In genomic region chr1:71843023-71843422, GRCh38 we compare ENCODE assay signal across 8 cellular contexts.
"Had no signal": no experiment of that assay in that cellular context is flagged by ENCODE, and none has a peak within 500 bp of the region (broad histone marks: within the 10 kb centered on the region; RNA-seq: fewer than 3 reads in every experiment).

No MANE protein-coding gene starts in this region.

- DNase-seq: GM23248, GOT3, H7, HFFc6 had no signal

- ATAC-seq: HCT116, HepG2 had no signal

- H3K27ac ChIP-seq: GM23248, HL-60 had no signal

- H3K36me3 ChIP-seq: HAP-1 had no signal

- H3K4me3 ChIP-seq: GM23248, HAP-1 had no signal

- H3K9ac ChIP-seq: GM23248 had no signal

- H2AFZ ChIP-seq: GM23248 had no signal

- H3K4me1 ChIP-seq: HAP-1 had no signal

- H3K9me3 ChIP-seq: HAP-1 had no signal
